ENCODE assay signal across 20 cellular contexts in genomic region chr18:48893559-48894265, GRCh38. TPM values are rescaled to one million over a fixed set of nuclear protein-coding genes. Genes with fewer than 3 reads are reported as not detected.
A peak's percentile ranks its signal among the peaks of the same experiment; 100 is the strongest.
DNase-seq lines count a peak whose midpoint lies in the region; ATAC-seq, FAIRE-seq and TF ChIP-seq lines count a peak whose summit lies in the region.
"Had no signal": no experiment of that assay in that cellular context is flagged by ENCODE, and none has a peak within 500 bp of the region (broad histone marks: within the 10 kb centered on the region; RNA-seq: fewer than 3 reads in every experiment).

No MANE protein-coding gene starts in this region.

- WGBS in H1 (ENCODE audit: extremely low coverage in 1 of 2, insufficient coverage in 1 of 2, insufficient read length in 1 of 2, insufficient replicate concordance in 2 of 2, low coverage in 1 of 2, low lambda C conversion rate in 2 of 2, missing lambda C conversion rate in 1 of 2), 2 experiments, result 93% methylated on average over 14 of the region's 20 CpGs; no CpG with 5 or more reads in 1 of the 2 experiments

- H4K8ac ChIP-seq in H1 (ENCODE audit: extremely low read depth, insufficient read depth, low read length), result no peak overlapping the region

- H3K36me3 Mint-ChIP-seq in nephron (ENCODE audit: low read depth), result no peaks in the 10 kb centered on the region
- H3K36me3 Mint-ChIP-seq in CD4-positive, alpha-beta memory T cell, result no peaks in the 10 kb centered on the region

- H4K20me1 ChIP-seq in H1 (replicated peaks in 1 of 2; ENCODE audit: control insufficient read depth in 1 of 2, insufficient read depth in 2 of 2, low read length in 2 of 2), result no peaks in the 10 kb centered on the region

- H3K9ac ChIP-seq in H1 (replicated peaks in 1 of 4; ENCODE audit: extremely low read depth in 1 of 4, low read depth in 3 of 4, low read length in 3 of 4), result no peak overlapping the region

- ATAC-seq in left cardiac atrium, result no peak
- ATAC-seq in Right ventricle myocardium superior (ENCODE audit: poor library complexity), result no peak
- ATAC-seq in HG02938 (IDR thresholded peaks at IDR 0.05; ENCODE audit: unreplicated experiment), result no peak
- ATAC-seq: activated CD4-positive, alpha-beta T cell treated with anti-CD3 and anti-CD28 coated beads for 36 hours; stimulated activated naive CD8-positive, alpha-beta T cell treated with anti-CD3 and anti-CD28 coated beads, Interleukin-15, amount 100 ng/mL, for 72 hours had no signal

- TF ChIP-seq POLR2A in H1 (IDR thresholded peaks at IDR 0.05; ENCODE audit: control extremely low read depth in 1 of 2, low read depth in 2 of 2, low read length in 2 of 2), result no peak

- CTCF ChIA-PET in H1 (lab: Charles Lee; ENCODE audit: partially characterized antibody), result interaction anchor here (0.6 to 1.7 kb wide), 11 partner anchors 17 to 332 kb away, joined by 3 to 6 read pairs (median 3); no protein-coding TSS in a partner anchor
- CTCF ChIA-PET in CD4-positive, alpha-beta memory T cell (lab: Charles Lee; ENCODE audit: partially characterized antibody), result no interaction called here

- no peak overlapping the region for H3K4me2 ChIP-seq in H1 (ENCODE audit: insufficient read depth in 1 of 2, low read depth in 2 of 2, low read length in 2 of 2)

- no peak overlapping the region for H2BK20ac ChIP-seq in H1 (ENCODE audit: low read length)

- no peaks in the 10 kb centered on the region for H3K79me1 ChIP-seq in H1 (ENCODE audit: low read depth, low read length)

- no peak overlapping the region for H2BK12ac ChIP-seq in H1 (ENCODE audit: low read depth, low read length)

- H4K5ac ChIP-seq in H1 (ENCODE audit: insufficient read length, low read depth, low read length), result no peak overlapping the region

- H3K27ac Mint-ChIP-seq in nephron, result peak overlapping the region; percentile 49 to 81 (median 69)
- H3K27ac Mint-ChIP-seq in CD4-positive, alpha-beta memory T cell, result no peak overlapping the region
- H3K27ac Mint-ChIP-seq: activated CD4-positive, alpha-beta T cell treated with anti-CD3 and anti-CD28 coated beads for 36 hours had no signal

- H3K23me2 ChIP-seq in H1 (ENCODE audit: low read depth, low read length), result 0 out of 2 replicates have a peak, but pooled peaks cover 2% of the 10 kb centered on the region

- H3K9me3 Mint-ChIP-seq in nephron, result peaks cover 3% of the 10 kb centered on the region
- H3K9me3 Mint-ChIP-seq in CD4-positive, alpha-beta memory T cell, result peaks cover 0 to 3% (median 0%) of the 10 kb centered on the region in 8 donors
- H3K9me3 Mint-ChIP-seq: neural crest cell; stimulated activated naive CD8-positive, alpha-beta T cell treated with anti-CD3 and anti-CD28 coated beads, Interleukin-15, amount 100 ng/mL, for 72 hours had no signal

- DNase-seq in left cardiac atrium, result peak; percentile 19
- no peak for DNase-seq in Right ventricle myocardium superior
- no peak for DNase-seq in H1 (ENCODE audit: low read depth in 1 of 2, low spot score in 2 of 2)
- DNase-seq in G401 (ENCODE audit: low spot score), result no peak
- no peak for DNase-seq in CD4-positive, alpha-beta memory T cell
- no peak for DNase-seq in stimulated activated CD4-positive, alpha-beta T cell treated with anti-CD3 and anti-CD28 coated beads, Interleukin-4, amount 100 ng/mL, for 24 hours
- DNase-seq: activated CD4-positive, alpha-beta T cell treated with anti-CD3 and anti-CD28 coated beads for 36 hours; activated naive CD4-positive, alpha-beta T cell treated with Interleukin-2 at 50 U/mL for 16 hours; erythroblast; MV-4-11; NCI-H2081 treated with DMSO at 0.1 percent for 48 hours; NCI-H526; retina; SJCRH30; stimulated activated naive CD8-positive, alpha-beta T cell treated with anti-CD3 and anti-CD28 coated beads, Interleukin-15, amount 100 ng/mL, for 72 hours had no signal

- H2AFZ ChIP-seq in H1 (ENCODE audit: low read length), result no peak overlapping the region

- no peak overlapping the region for H4K91ac ChIP-seq in H1 (replicated peaks; ENCODE audit: insufficient read length, low read length)

- H3K27me3 Mint-ChIP-seq in nephron (ENCODE audit: low read depth), result peaks cover 4% of the 10 kb centered on the region
- H3K27me3 Mint-ChIP-seq in CD4-positive, alpha-beta memory T cell, result no peaks in the 10 kb centered on the region
- H3K27me3 Mint-ChIP-seq: activated CD4-positive, alpha-beta T cell treated with anti-CD3 and anti-CD28 coated beads for 36 hours; stimulated activated naive CD8-positive, alpha-beta T cell treated with anti-CD3 and anti-CD28 coated beads, Interleukin-15, amount 100 ng/mL, for 72 hours had no signal

- peaks cover 58% of the 10 kb centered on the region for H3K4me1 Mint-ChIP-seq in nephron
- H3K4me1 Mint-ChIP-seq in CD4-positive, alpha-beta memory T cell, result peaks cover 5 to 9% (median 7%) of the 10 kb centered on the region in 4 donors

- H2AK5ac ChIP-seq in H1 (ENCODE audit: low read depth, low read length), result 0 out of 2 replicates have a peak overlapping the region, but pooled peaks have one; percentile 4

- H3K4me3 ChIP-seq in H1 (ENCODE audit: extremely low read depth in 1 of 4, insufficient read depth in 2 of 4, low read depth in 3 of 4, low read length in 4 of 4), result no peak overlapping the region
- H3K4me3 ChIP-seq in CD4-positive, alpha-beta memory T cell (ENCODE audit: low read length in 2 of 2), result no peak overlapping the region
- H3K4me3 ChIP-seq: SJCRH30, vagina had no signal

- H2BK5ac ChIP-seq in H1 (ENCODE audit: low read depth, low read length), result no peak overlapping the region

- FAIRE-seq in H1 (lab: Jason Lieb, UNC), result no peak
- FAIRE-seq: astrocyte had no signal

- TF ChIP-seq CTCF in H1 (IDR thresholded peaks at IDR 0.05; ENCODE audit: control extremely low read depth in 1 of 3, insufficient read depth in 1 of 3, low read depth in 1 of 3, low read length in 3 of 3), result no peak
- TF ChIP-seq CTCF in nephron (IDR thresholded peaks at IDR 0.05; ENCODE audit: unreplicated experiment in 3 of 3), result no peak

- TF ChIP-seq RAD21 in H1 (IDR thresholded peaks at IDR 0.05 in 1 of 2, conservative IDR thresholded peaks at IDR 0.05 in 1 of 2; ENCODE audit: low read depth in 2 of 2, low read length in 2 of 2), result no peak

- no peak overlapping the region for H3K4me3 Mint-ChIP-seq in nephron
- H3K4me3 Mint-ChIP-seq in CD4-positive, alpha-beta memory T cell, result no peak overlapping the region
- H3K4me3 Mint-ChIP-seq: activated CD4-positive, alpha-beta T cell treated with anti-CD3 and anti-CD28 coated beads for 36 hours; neural crest cell; stimulated activated naive CD8-positive, alpha-beta T cell treated with anti-CD3 and anti-CD28 coated beads, Interleukin-15, amount 100 ng/mL, for 72 hours had no signal

- H3K56ac ChIP-seq in H1 (replicated peaks; ENCODE audit: insufficient read length, low read depth, low read length), result no peak overlapping the region

- no peak overlapping the region for H3K18ac ChIP-seq in H1 (ENCODE audit: extremely low read depth, low read length)

- H3K23ac ChIP-seq in H1 (ENCODE audit: insufficient read length), result no peak overlapping the region

- POLR2A ChIA-PET in H1 (lab: Charles Lee; ENCODE audit: partially characterized antibody), result no interaction called here
- POLR2A ChIA-PET in CD4-positive, alpha-beta memory T cell (lab: Charles Lee; ENCODE audit: partially characterized antibody), result interaction anchor here (0.6 kb wide), 1 partner anchor 190 kb away, joined by 3 read pairs; no protein-coding TSS in a partner anchor

- H3K27ac ChIP-seq in H1 (ENCODE audit: low read depth, low read length), result no peak overlapping the region
- H3K27ac ChIP-seq in CD4-positive, alpha-beta memory T cell (ENCODE audit: low read depth, low read length), result no peak overlapping the region
- H3K27ac ChIP-seq: SJCRH30 had no signal

- no peaks in the 10 kb centered on the region for H3K27me3 ChIP-seq in H1 (replicated peaks in 1 of 4; ENCODE audit: control insufficient read depth in 3 of 4, extremely low read depth in 1 of 4, insufficient read depth in 3 of 4, low read length in 3 of 4)
- no peaks in the 10 kb centered on the region for H3K27me3 ChIP-seq in CD4-positive, alpha-beta memory T cell (ENCODE audit: insufficient read depth, low read length)
- H3K27me3 ChIP-seq: SJCRH30, vagina had no signal

- no peak for TF ChIP-seq EP300 in H1 (IDR thresholded peaks at IDR 0.05; ENCODE audit: borderline replicate concordance in 1 of 2, low read depth in 2 of 2, low read length in 2 of 2)

- peak overlapping the region; percentile 44 for H3K4ac ChIP-seq in H1 (replicated peaks; ENCODE audit: insufficient read length, low read depth, low read length)

- H3K9me3 ChIP-seq in H1 (ENCODE audit: insufficient read depth in 2 of 2, low read depth in 1 of 2, low read length in 1 of 2), result no peaks in the 10 kb centered on the region
- no peaks in the 10 kb centered on the region for H3K9me3 ChIP-seq in CD4-positive, alpha-beta memory T cell (ENCODE audit: control insufficient read depth in 1 of 2, low read length in 2 of 2)
- H3K9me3 ChIP-seq: SJCRH30, vagina had no signal

- H3K14ac ChIP-seq in H1 (ENCODE audit: insufficient read length), result no peak overlapping the region

- no peak overlapping the region for H2BK120ac ChIP-seq in H1 (replicated peaks; ENCODE audit: low read depth, low read length)

- intact Hi-C loops in left cardiac atrium (cut with DNase I), result no loop called here
- intact Hi-C loops in Right ventricle myocardium superior (cut with DNase I), result no loop called here
- intact Hi-C loops in CD4-positive, alpha-beta memory T cell (cut with micrococcal nuclease), result no loop called here

- H3K4me1 ChIP-seq in H1 (replicated peaks in 1 of 4; ENCODE audit: control insufficient read depth in 3 of 4, insufficient read depth in 4 of 4, low read length in 3 of 4), result peaks cover 0 to 25% (median 14%) of the 10 kb centered on the region in 4 experiments; a peak in 6 of 7 replicates
- no peaks in the 10 kb centered on the region for H3K4me1 ChIP-seq in CD4-positive, alpha-beta memory T cell (ENCODE audit: insufficient read depth, low read length)

- in situ Hi-C loops in G401 (cut with HindIII; ENCODE audit: low sequenced_read_pairs), result no loop called here

- no peak overlapping the region for H2BK15ac ChIP-seq in H1 (ENCODE audit: low read length)

- H3K79me2 ChIP-seq in H1 (ENCODE audit: control insufficient read depth in 1 of 2, insufficient read depth in 2 of 2, low read length in 2 of 2), result no peaks in the 10 kb centered on the region

- no peaks in the 10 kb centered on the region for H3K36me3 ChIP-seq in H1 (ENCODE audit: control insufficient read depth in 2 of 4, insufficient read depth in 4 of 4, low read length in 3 of 4)
- no peaks in the 10 kb centered on the region for H3K36me3 ChIP-seq in CD4-positive, alpha-beta memory T cell (ENCODE audit: insufficient read depth, low read length)
- H3K36me3 ChIP-seq: SJCRH30, vagina had no signal

RNA-seq across cellular contexts. Expression of gene SMAD7, which starts 57.1 kb away (rescaled TPM):
- total RNA-seq in left cardiac atrium (10 to 100 TPM; 17.1 to 49.0 TPM), Right ventricle myocardium superior (14.0 TPM)
- total RNA-seq in H1 (2021; fragmentation: NEBNext Ultra II Directional; extraction: Animal tissue kit (Norgen Biotek cat#: 25700)), result 13.8 and 15.5 TPM in 2 replicates
- polyA plus RNA-seq in H1 (2011; rRNA removed), result 6.5 and 6.6 TPM in 2 replicates
- 6.1 TPM for polyA plus RNA-seq in H1 (2011; cell fraction: cytosol; rRNA removed)
- polyA plus RNA-seq in H1 (2011; cell fraction: nucleus; rRNA removed), result 9.4 TPM
- 3.7 to 4.5 TPM (median 4.3 TPM) in 4 replicates for polyA plus RNA-seq in H1 (2012, experiment 1 of 2)
- 4.8 TPM for polyA plus RNA-seq in H1 (2012, experiment 2 of 2)
- polyA plus RNA-seq in H1 (2013, experiment 1 of 2), result 12.4 TPM
- 12.0 TPM for polyA plus RNA-seq in H1 (2013, experiment 2 of 2)
- polyA minus RNA-seq in H1 (2011; rRNA and poly(A)+ RNA removed), result 10.3 and 13.5 TPM in 2 replicates
- polyA minus RNA-seq in H1 (2011; cell fraction: cytosol; rRNA and poly(A)+ RNA removed), result 9.7 TPM
- polyA minus RNA-seq in H1 (2011; cell fraction: nucleus; rRNA and poly(A)+ RNA removed), result 9.4 TPM
- 15.4 and 18.6 TPM in 2 replicates for total RNA-seq in G401 (2014; rRNA removed; shearing (Covaris generic))
- 10 to 100 TPM; 31.0 to 31.2 TPM for total RNA-seq in CD4-positive, alpha-beta memory T cell
- 1 to 10 TPM; 2.7 to 4.7 TPM for polyA plus RNA-seq in CD4-positive, alpha-beta memory T cell

Comparison
In these comparisons a context has a peak if more than half of its experiments do, and no peak if none do; other contexts are left out.
1. H3K27ac Mint-ChIP-seq: peak in nephron (3 of 3); none in CD4-positive, alpha-beta memory T cell (0 of 7).